11 cellular contexts compared by ENCODE assay signal in genomic region chr6:126803769-126804168, GRCh38.
DNase-seq lines count a peak whose midpoint lies in the region; ATAC-seq, FAIRE-seq and TF ChIP-seq lines count a peak whose summit lies in the region.
"Had no signal": no experiment of that assay in that cellular context is flagged by ENCODE, and none has a peak within 500 bp of the region (broad histone marks: within the 10 kb centered on the region; RNA-seq: fewer than 3 reads in every experiment).

No MANE protein-coding gene starts in this region.

- H4K20me1 ChIP-seq in K562 (replicated peaks; ENCODE audit: control insufficient read depth, insufficient read depth, low read length), result no peaks in the 10 kb centered on the region

- DNase-seq in K562 (ENCODE audit: extremely low read depth in 1 of 4, low spot score in 3 of 4) (no peak), RCC 7860 (ENCODE audit: low spot score) (no peak), GM13977 (ENCODE audit: low spot score) (no peak), NOMO-1 treated with dmso at 0.1 percent for 144 hours (lab: John Stamatoyannopoulos, UW; ENCODE audit: unreplicated experiment) (no peak)
- DNase-seq: effector CD8-positive, alpha-beta T cell; NCI-H1436 had no signal

- POLR2A ChIA-PET in K562 (lab: Yijun Ruan, JAX), result no interaction called here

- no peak for TF ChIP-seq CTCF in K562 (IDR thresholded peaks at IDR 0.05 in 2 of 3, conservative IDR thresholded peaks at IDR 0.05 in 1 of 3; ENCODE audit: insufficient read depth in 2 of 3, low read depth in 1 of 3, low read length in 3 of 3)
- no peak for TF ChIP-seq CTCF in GM13977 (IDR thresholded peaks at IDR 0.05; ENCODE audit: extremely low read depth, insufficient read depth, missing control alignments)

- CTCF ChIA-PET in K562 (lab: Yijun Ruan, JAX; ENCODE audit: low intra/inter-chr PET ratio), result no interaction called here

- peak; percentile 43 for ATAC-seq in GM18907 (IDR thresholded peaks at IDR 0.05; ENCODE audit: unreplicated experiment)
- ATAC-seq in GM21619 (IDR thresholded peaks at IDR 0.05; ENCODE audit: unreplicated experiment), result peak; percentile 33
- peak; percentile 20 for ATAC-seq in HG03095 (IDR thresholded peaks at IDR 0.05; ENCODE audit: unreplicated experiment)
- ATAC-seq in K562, result no peak
- ATAC-seq: stimulated activated memory B cell treated with anti-CD40 and anti-IgM and Interleukin-4, amounts not matched to agents 10 μg/mL and 1 μg/mL and 100 μg/mL, for 72 hours had no signal

- WGBS in K562 (ENCODE audit: insufficient coverage, low coverage, missing lambda C conversion rate), result 0% methylated on average over 3 of the region's 3 CpGs

- no peak for TF ChIP-seq EP300 in K562 (IDR thresholded peaks at IDR 0.05; ENCODE audit: low read length)

- H3K4me2 ChIP-seq in K562 (ENCODE audit: insufficient read depth, low read length), result no peak overlapping the region

- no peak overlapping the region for H3K4me3 ChIP-seq in K562

- FAIRE-seq in K562 (lab: Jason Lieb, UNC) (no peak), RCC 7860 (lab: Jason Lieb, UNC) (no peak)

- BruUV-seq in K562 (replicated peaks; lab: Mats Ljungman, UMichigan), result no TSS peak

- intact Hi-C loops in K562 (cut with micrococcal nuclease), result no loop called here

- no peak overlapping the region for H3K27ac ChIP-seq in K562 (ENCODE audit: extremely low read depth, low read depth, low read length)
- H3K27ac ChIP-seq: neutrophil had no signal

- in situ Hi-C loops in K562 (cut with MboI), result no loop called here
- in situ Hi-C loops in GM13977 (cut with MboI; ENCODE audit: low pct_unique_long_range_greater_than_20kb, low sequenced_read_pairs, unreplicated experiment), result no loop called here

- H3K79me2 ChIP-seq in K562 (ENCODE audit: control insufficient read depth, insufficient read depth, low read length), result no peaks in the 10 kb centered on the region

- H3K9me1 ChIP-seq in K562 (ENCODE audit: control insufficient read depth, insufficient read depth, low read length), result no peaks in the 10 kb centered on the region

- H3K36me3 ChIP-seq in K562 (ENCODE audit: control insufficient read depth, insufficient read depth, low read length), result no peaks in the 10 kb centered on the region
- H3K36me3 ChIP-seq: neutrophil had no signal

- no peaks in the 10 kb centered on the region; the same call in none of the 2 replicates for H3K9me3 ChIP-seq in K562 (replicated peaks; ENCODE audit: control insufficient read depth, insufficient read depth, low read depth, low read length)
- H3K9me3 ChIP-seq: neutrophil had no signal

- no peak overlapping the region for H2AFZ ChIP-seq in K562 (ENCODE audit: low read depth, low read length)

- no peak for TF ChIP-seq RAD21 in K562 (CRISPR knock-in tag; conservative IDR thresholded peaks at IDR 0.05 in 1 of 2, IDR thresholded peaks at IDR 0.05 in 1 of 2)

- H3K27me3 ChIP-seq in K562 (ENCODE audit: control insufficient read depth in 2 of 2, insufficient read depth in 2 of 2, low read length in 2 of 2), result no peaks in the 10 kb centered on the region
- H3K27me3 ChIP-seq: neutrophil had no signal

- H3K4me1 ChIP-seq in K562 (replicated peaks in 1 of 2; ENCODE audit: control insufficient read depth in 2 of 2, insufficient read depth in 2 of 2, low read length in 2 of 2), result no peaks in the 10 kb centered on the region

- no peak for TF ChIP-seq POLR2A in K562 (conservative IDR thresholded peaks at IDR 0.05)

- no peak overlapping the region for H3K9ac ChIP-seq in K562 (ENCODE audit: insufficient read depth in 1 of 2, low read depth in 2 of 2, low read length in 2 of 2)

TF ChIP-seq in K562, 482 proteins besides CTCF, POLR2A, EP300 and RAD21:
- TF ChIP-seq RB1 (IDR thresholded peaks at IDR 0.05; ENCODE audit: low read depth), result no peak
- no peak for TF ChIP-seq WHSC1 (IDR thresholded peaks at IDR 0.05; ENCODE audit: low read length)
- TF ChIP-seq NFIC (IDR thresholded peaks at IDR 0.05), result peak; percentile 51
TF ChIP-seq in K562: peak in this region for 1.
